Comparison of ENCODE assay signal across 23 cellular contexts in genomic region chr2:152825834-152826233, GRCh38.
DNase-seq lines count a peak whose midpoint lies in the region; ATAC-seq lines count a peak whose summit lies in the region.
"Had no signal": no experiment of that assay in that cellular context is flagged by ENCODE, and none has a peak within 500 bp of the region (broad histone marks: within the 10 kb centered on the region; RNA-seq: fewer than 3 reads in every experiment).

No MANE protein-coding gene starts in this region.

- intact Hi-C loops in left cardiac atrium (cut with DNase I) (no loop called here), left ventricle myocardium superior (cut with micrococcal nuclease) (no loop called here)

- ATAC-seq in left cardiac atrium = peak; percentile 23 to 68
- ATAC-seq in left ventricle myocardium superior = no peak
- no peak for ATAC-seq in GM18858 (IDR thresholded peaks at IDR 0.05; ENCODE audit: unreplicated experiment)
- ATAC-seq in HG03097 (IDR thresholded peaks at IDR 0.05; ENCODE audit: low FRiP score, unreplicated experiment) = no peak
- ATAC-seq: A549; activated CD8-positive, alpha-beta T cell treated with anti-CD3 and anti-CD28 coated beads for 36 hours; natural killer cell treated with Interleukin-12 subunit alpha and Interleukin-12 subunit beta and Interleukin-15 and Interleukin-18, amount 100 ng/mL, for 72 hours; PC-3; upper lobe of right lung had no signal

- DNase-seq in left cardiac atrium = no peak
- no peak for DNase-seq in left ventricle myocardium superior
- peak; percentile 2 to 19 for DNase-seq in SW 1271 (lab: John Stamatoyannopoulos, UW)
- peak; percentile 56 for DNase-seq in kidney tubule cell (ENCODE audit: low spot score)
- no peak for DNase-seq in amygdala (lab: John Stamatoyannopoulos, UW)
- no peak for DNase-seq in hypothalamus (lab: John Stamatoyannopoulos, UW)
- DNase-seq: activated CD4-positive, CD25-positive, alpha-beta regulatory T cell; activated CD8-positive, alpha-beta T cell treated with anti-CD3 and anti-CD28 coated beads for 36 hours; activated naive CD4-positive, alpha-beta T cell treated with anti-CD3 and anti-CD28 coated beads for 36 hours; activated T-cell treated with anti-CD3 and anti-CD28 coated beads, Interleukin-2, amount 50 U/mL, for 24 hours; aorta; CD4-positive, alpha-beta T cell; effector memory CD4-positive, alpha-beta T cell; Karpas-422; NCI-H1105; NCI-H774; PC-3; stimulated activated CD4-positive, alpha-beta T cell treated with anti-CD3 and anti-CD28 coated beads, Interleukin-2, amount 100 ng/mL, for 48 hours; upper lobe of right lung had no signal

Comparison
In these comparisons a context has a peak if more than half of its experiments do, and no peak if none do; other contexts are left out.
1. ATAC-seq: peak in left cardiac atrium (2 of 2); none in left ventricle myocardium superior (single experiment), GM18858 (single experiment) and HG03097 (single experiment).
2. DNase-seq: peak in SW 1271 (2 of 2) and kidney tubule cell (single experiment); none in left cardiac atrium (single experiment), left ventricle myocardium superior (single experiment), amygdala (0 of 56) and hypothalamus (0 of 51).